Comparison of ENCODE assay signal across 13 cellular contexts in genomic region chr3:113140876-113141275, GRCh38.
A peak's percentile ranks its signal among the peaks of the same experiment; 100 is the strongest.
DNase-seq lines count a peak whose midpoint lies in the region; ATAC-seq and TF ChIP-seq lines count a peak whose summit lies in the region.
"Had no signal": no experiment of that assay in that cellular context is flagged by ENCODE, and none has a peak within 500 bp of the region (broad histone marks: within the 10 kb centered on the region; RNA-seq: fewer than 3 reads in every experiment).

No MANE protein-coding gene starts in this region.

- no peak overlapping the region for H3K27ac ChIP-seq in CD4-positive, alpha-beta T cell (ENCODE audit: low read depth, low read length)
- H3K27ac ChIP-seq: tibial artery had no signal

- peak; percentile 47 for DNase-seq in HPDE6-E6E7 (ENCODE audit: extremely low spot score)
- no peak for DNase-seq in NCI-H2196 (lab: John Stamatoyannopoulos, UW; ENCODE audit: unreplicated experiment)
- no peak for DNase-seq in CD4-positive, alpha-beta T cell
- DNase-seq: activated CD4-positive, alpha-beta T cell treated with anti-CD3 and anti-CD28 coated beads, Interleukin-2, amount 50 U/mL, for 1 hour; activated naive CD4-positive, alpha-beta T cell treated with anti-CD3 and anti-CD28 coated beads for 36 hours; Caco-2; immature natural killer cell; NCI-H146; tibial artery had no signal

- ATAC-seq in GM18867 (IDR thresholded peaks at IDR 0.05; ENCODE audit: unreplicated experiment) (peak; percentile 53), GM21528 (IDR thresholded peaks at IDR 0.05; ENCODE audit: low FRiP score, unreplicated experiment) (no peak)
- ATAC-seq in activated T-helper 17 cell treated with anti-CD3 and anti-CD28 coated beads, Interleukin-2, amount 50 U/mL, for 72 hours (replicated peaks) = peak; percentile 85
- no peak for ATAC-seq in CD4-positive, alpha-beta T cell (ENCODE audit: poor library complexity)

- no peaks in the 10 kb centered on the region for H3K4me1 Mint-ChIP-seq in activated T-helper 17 cell treated with anti-CD3 and anti-CD28 coated beads, Interleukin-2, amount 50 U/mL, for 72 hours
- H3K4me1 Mint-ChIP-seq in nephron = peaks cover 39% of the 10 kb centered on the region
- H3K4me1 Mint-ChIP-seq in CD4-positive, alpha-beta T cell (ENCODE audit: low read depth) = no peaks in the 10 kb centered on the region
- H3K4me1 Mint-ChIP-seq: immature natural killer cell had no signal

- no peaks in the 10 kb centered on the region for H3K27me3 Mint-ChIP-seq in activated T-helper 17 cell treated with anti-CD3 and anti-CD28 coated beads, Interleukin-2, amount 50 U/mL, for 72 hours
- H3K27me3 Mint-ChIP-seq in nephron (ENCODE audit: low read depth) = no peaks in the 10 kb centered on the region
- no peaks in the 10 kb centered on the region for H3K27me3 Mint-ChIP-seq in CD4-positive, alpha-beta T cell

- intact Hi-C loops in CD4-positive, alpha-beta T cell (cut with DNase I, micrococcal nuclease) = no loop called here

- no peak overlapping the region for H3K27ac Mint-ChIP-seq in activated T-helper 17 cell treated with anti-CD3 and anti-CD28 coated beads, Interleukin-2, amount 50 U/mL, for 72 hours
- peak overlapping the region; percentile 61 to 83 (median 79) for H3K27ac Mint-ChIP-seq in nephron
- H3K27ac Mint-ChIP-seq in CD4-positive, alpha-beta T cell = no peak overlapping the region
- H3K27ac Mint-ChIP-seq: activated naive CD4-positive, alpha-beta T cell treated with anti-CD3 and anti-CD28 coated beads for 36 hours; immature natural killer cell had no signal

- POLR2A ChIA-PET in CD4-positive, alpha-beta T cell (lab: Charles Lee) = no interaction called here

- H3K9me3 ChIP-seq in CD4-positive, alpha-beta T cell (ENCODE audit: control insufficient read depth, low read length) = no peaks in the 10 kb centered on the region
- H3K9me3 ChIP-seq: Caco-2, tibial artery had no signal

- H3K27me3 ChIP-seq in CD4-positive, alpha-beta T cell (ENCODE audit: control insufficient read depth, insufficient read depth, low read length) = no peaks in the 10 kb centered on the region
- H3K27me3 ChIP-seq: tibial artery had no signal

- CTCF ChIA-PET in CD4-positive, alpha-beta T cell (lab: Charles Lee) = no interaction called here

- TF ChIP-seq CTCF in nephron (IDR thresholded peaks at IDR 0.05; ENCODE audit: unreplicated experiment in 3 of 3) = no peak
- TF ChIP-seq CTCF in CD4-positive, alpha-beta T cell (IDR thresholded peaks at IDR 0.05) = no peak

- no peaks in the 10 kb centered on the region for H3K9me3 Mint-ChIP-seq in activated T-helper 17 cell treated with anti-CD3 and anti-CD28 coated beads, Interleukin-2, amount 50 U/mL, for 72 hours
- peaks cover 9% of the 10 kb centered on the region for H3K9me3 Mint-ChIP-seq in nephron
- peaks cover 2% of the 10 kb centered on the region for H3K9me3 Mint-ChIP-seq in CD4-positive, alpha-beta T cell
- H3K9me3 Mint-ChIP-seq: immature natural killer cell had no signal

- no peaks in the 10 kb centered on the region for H3K36me3 Mint-ChIP-seq in activated T-helper 17 cell treated with anti-CD3 and anti-CD28 coated beads, Interleukin-2, amount 50 U/mL, for 72 hours (ENCODE audit: low read depth)
- no peaks in the 10 kb centered on the region for H3K36me3 Mint-ChIP-seq in nephron (ENCODE audit: low read depth)
- no peaks in the 10 kb centered on the region for H3K36me3 Mint-ChIP-seq in CD4-positive, alpha-beta T cell (ENCODE audit: low read depth)

- H3K4me3 Mint-ChIP-seq in activated T-helper 17 cell treated with anti-CD3 and anti-CD28 coated beads, Interleukin-2, amount 50 U/mL, for 72 hours = no peak overlapping the region
- H3K4me3 Mint-ChIP-seq in nephron = no peak overlapping the region
- no peak overlapping the region for H3K4me3 Mint-ChIP-seq in CD4-positive, alpha-beta T cell
- H3K4me3 Mint-ChIP-seq: activated naive CD4-positive, alpha-beta T cell treated with anti-CD3 and anti-CD28 coated beads for 36 hours; immature natural killer cell had no signal

Comparison
In these comparisons a context has a peak if more than half of its experiments do, and no peak if none do; other contexts are left out.
1. ATAC-seq: peak in GM18867 (single experiment) and activated T-helper 17 cell treated with anti-CD3 and anti-CD28 coated beads, Interleukin-2, amount 50 U/mL, for 72 hours (single experiment); none in GM21528 (single experiment) and CD4-positive, alpha-beta T cell (single experiment).
2. H3K27ac Mint-ChIP-seq: peak in nephron (3 of 3); none in activated T-helper 17 cell treated with anti-CD3 and anti-CD28 coated beads, Interleukin-2, amount 50 U/mL, for 72 hours (single experiment) and CD4-positive, alpha-beta T cell (single experiment).